18 cellular contexts compared by ENCODE assay signal in the genomic region with DNA sequence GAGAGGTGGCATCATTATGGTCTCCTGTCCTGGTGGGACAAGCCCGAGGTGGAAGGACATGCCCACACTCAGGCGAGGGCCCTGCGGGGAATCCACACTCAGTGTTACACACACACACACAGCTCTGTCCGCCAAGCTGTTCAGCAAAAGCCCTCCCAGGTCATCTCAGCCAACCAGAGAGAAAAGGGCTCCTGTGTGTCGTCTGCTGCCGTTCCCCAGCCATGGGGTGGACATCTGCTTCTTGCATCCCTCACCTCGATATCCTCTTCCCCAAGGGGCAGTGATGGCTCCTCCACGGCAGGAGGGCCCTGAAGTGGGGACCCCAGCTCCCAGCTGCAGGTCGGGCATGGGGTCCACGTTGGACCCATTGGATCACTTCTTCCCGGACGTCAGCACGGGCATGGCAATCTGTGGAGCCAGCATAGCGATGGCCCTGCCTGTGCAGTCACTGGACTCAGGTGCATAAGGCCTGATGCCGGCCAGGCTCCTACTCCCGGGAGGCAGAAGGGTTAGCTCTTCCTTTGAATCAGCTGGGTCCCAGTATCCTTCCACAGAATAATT.
DNase-seq lines count a peak whose midpoint lies in the region; ATAC-seq, FAIRE-seq and TF ChIP-seq lines count a peak whose summit lies in the region.
"Had no signal": no experiment of that assay in that cellular context is flagged by ENCODE, and none has a peak within 500 bp of the region (broad histone marks: within the 10 kb centered on the region; RNA-seq: fewer than 3 reads in every experiment).

No MANE protein-coding gene starts in this region.

- H3K9me3 Mint-ChIP-seq in neural progenitor cell, result no peaks in the 10 kb centered on the region
- peaks cover 2% of the 10 kb centered on the region for H3K9me3 Mint-ChIP-seq in activated CD8-positive, alpha-beta T cell treated with anti-CD3 and anti-CD28 coated beads for 36 hours
- no peaks in the 10 kb centered on the region for H3K9me3 Mint-ChIP-seq in activated T-helper 17 cell treated with anti-CD3 and anti-CD28 coated beads, Interleukin-2, amount 50 U/mL, for 72 hours
- H3K9me3 Mint-ChIP-seq: GM23338 had no signal

- no peak for TF ChIP-seq EP300 in HepG2 (IDR thresholded peaks at IDR 0.05; ENCODE audit: low read depth in 2 of 2, low read length in 2 of 2)
- no peak for TF ChIP-seq EP300 in HepG2 (CRISPR knock-in tag; IDR thresholded peaks at IDR 0.05; ENCODE audit: borderline replicate concordance)
- TF ChIP-seq EP300 in tibial nerve (IDR thresholded peaks at IDR 0.05), result no peak

- intact Hi-C loops in HepG2 (cut with micrococcal nuclease; ENCODE audit: unreplicated experiment), result no loop called here
- intact Hi-C loops in posterior vena cava (cut with DNase I), result no loop called here
- intact Hi-C loops in activated CD8-positive, alpha-beta T cell treated with anti-CD3 and anti-CD28 coated beads for 36 hours (cut with micrococcal nuclease), result no loop called here

- 16% methylated on average over 13 of the region's 16 CpGs for WGBS in HepG2 (ENCODE audit: low lambda C conversion rate)
- WGBS in tibial nerve, 2 donors, result 87% methylated on average over 16 of the region's 16 CpGs

- TF ChIP-seq CTCF in HepG2 (CRISPR knock-in tag; IDR thresholded peaks at IDR 0.05), result no peak
- no peak for TF ChIP-seq CTCF in neural progenitor cell (IDR thresholded peaks at IDR 0.05)
- no peak for TF ChIP-seq CTCF in activated CD8-positive, alpha-beta T cell treated with anti-CD3 and anti-CD28 coated beads for 36 hours (IDR thresholded peaks at IDR 0.05)
- TF ChIP-seq CTCF in tibial nerve (IDR thresholded peaks at IDR 0.05), result no peak

- BruUV-seq in HepG2 (replicated peaks; lab: Mats Ljungman, UMichigan), result no TSS peak

- TF ChIP-seq POLR2A in HepG2 (IDR thresholded peaks at IDR 0.05; ENCODE audit: insufficient read depth in 1 of 2, low read depth in 2 of 2, low read length in 2 of 2) (no peak), tibial nerve (IDR thresholded peaks at IDR 0.05) (no peak)

- H3F3A ChIP-seq in neural progenitor cell (ENCODE audit: low read depth), result no peaks in the 10 kb centered on the region

- in situ Hi-C loops in HepG2 (cut with HindIII; ENCODE audit: extremely low pct_ligation_motif_present, low pct_unique_long_range_greater_than_20kb), result no loop called here

- no peak overlapping the region for H3K4me3 ChIP-seq in HepG2 (replicated peaks in 1 of 3; ENCODE audit: insufficient read depth in 1 of 3, low read depth in 2 of 3, low read length in 3 of 3)
- H3K4me3 ChIP-seq in neural progenitor cell, result no peak overlapping the region
- no peak overlapping the region for H3K4me3 ChIP-seq in tibial nerve
- H3K4me3 ChIP-seq: GM23338 had no signal

- no peak for ATAC-seq in HepG2
- ATAC-seq in activated CD8-positive, alpha-beta T cell treated with anti-CD3 and anti-CD28 coated beads for 36 hours, result no peak
- ATAC-seq in activated T-helper 17 cell treated with anti-CD3 and anti-CD28 coated beads, Interleukin-2, amount 50 U/mL, for 72 hours (replicated peaks), result no peak
- ATAC-seq: GM23338, HCT116 had no signal

- H4K20me1 ChIP-seq in HepG2 (ENCODE audit: insufficient read depth, low read length) (no peaks in the 10 kb centered on the region), neural progenitor cell (ENCODE audit: low read depth) (no peaks in the 10 kb centered on the region)

- H3K79me2 ChIP-seq in HepG2 (ENCODE audit: insufficient read depth, low read length) (no peaks in the 10 kb centered on the region), neural progenitor cell (ENCODE audit: low read depth) (no peaks in the 10 kb centered on the region)

- H3K4me1 ChIP-seq in HepG2 (ENCODE audit: insufficient read depth, low read length) (no peaks in the 10 kb centered on the region), neural progenitor cell (no peaks in the 10 kb centered on the region), tibial nerve (no peaks in the 10 kb centered on the region)

- no peak for DNase-seq in HepG2 (ENCODE audit: low spot score)
- no peak for DNase-seq in neural progenitor cell (ENCODE audit: low spot score)
- peak; percentile 71 for DNase-seq in posterior vena cava (ENCODE audit: low spot score)
- DNase-seq in activated CD8-positive, alpha-beta T cell treated with anti-CD3 and anti-CD28 coated beads for 36 hours, result no peak
- no peak for DNase-seq in tibial nerve (ENCODE audit: low spot score in 2 of 2)
- DNase-seq: C1 segment of cervical spinal cord; Calu3; CD4-positive, alpha-beta memory T cell; COR-L47; DMS53; DMS79 treated with DMSO at 0.1 percent for 48 hours; GF-D8; H9 had no signal

- no peak overlapping the region for H3K4me2 ChIP-seq in HepG2 (ENCODE audit: low read depth, low read length)
- H3K4me2 ChIP-seq in neural progenitor cell, result no peak overlapping the region
- H3K4me2 ChIP-seq: GM23338 had no signal

- H3K36me3 ChIP-seq in HepG2 (replicated peaks in 1 of 2; ENCODE audit: control insufficient read depth in 1 of 2, insufficient read depth in 2 of 2, low read length in 2 of 2) (no peaks in the 10 kb centered on the region), neural progenitor cell (no peaks in the 10 kb centered on the region), tibial nerve (no peaks in the 10 kb centered on the region)

- H3K27me3 ChIP-seq in HepG2 (ENCODE audit: control insufficient read depth in 1 of 2, insufficient read depth in 2 of 2, low read length in 2 of 2) (peaks cover 0 to 20% of the 10 kb centered on the region in 2 experiments; a peak in 3 of 5 replicates), neural progenitor cell (no peaks in the 10 kb centered on the region), tibial nerve (no peaks in the 10 kb centered on the region)

- H2AFZ ChIP-seq in HepG2 (ENCODE audit: low read length) (no peak overlapping the region), neural progenitor cell (replicated peaks) (no peak overlapping the region)
- H2AFZ ChIP-seq: GM23338 had no signal

- no peaks in the 10 kb centered on the region for H3K36me3 Mint-ChIP-seq in neural progenitor cell
- no peaks in the 10 kb centered on the region for H3K36me3 Mint-ChIP-seq in activated CD8-positive, alpha-beta T cell treated with anti-CD3 and anti-CD28 coated beads for 36 hours (ENCODE audit: low read depth)
- no peaks in the 10 kb centered on the region for H3K36me3 Mint-ChIP-seq in activated T-helper 17 cell treated with anti-CD3 and anti-CD28 coated beads, Interleukin-2, amount 50 U/mL, for 72 hours (ENCODE audit: low read depth)
- H3K36me3 Mint-ChIP-seq: CD4-positive, alpha-beta memory T cell had no signal

- no peaks in the 10 kb centered on the region for H3K27me3 Mint-ChIP-seq in neural progenitor cell (ENCODE audit: insufficient read depth, low read depth)
- no peaks in the 10 kb centered on the region for H3K27me3 Mint-ChIP-seq in activated CD8-positive, alpha-beta T cell treated with anti-CD3 and anti-CD28 coated beads for 36 hours
- peaks cover 6% of the 10 kb centered on the region for H3K27me3 Mint-ChIP-seq in activated T-helper 17 cell treated with anti-CD3 and anti-CD28 coated beads, Interleukin-2, amount 50 U/mL, for 72 hours

- no peak overlapping the region for H3K4me3 Mint-ChIP-seq in neural progenitor cell
- no peak overlapping the region for H3K4me3 Mint-ChIP-seq in activated CD8-positive, alpha-beta T cell treated with anti-CD3 and anti-CD28 coated beads for 36 hours
- no peak overlapping the region for H3K4me3 Mint-ChIP-seq in activated T-helper 17 cell treated with anti-CD3 and anti-CD28 coated beads, Interleukin-2, amount 50 U/mL, for 72 hours
- H3K4me3 Mint-ChIP-seq: CD4-positive, alpha-beta memory T cell; GM23338 had no signal

- no peak for FAIRE-seq in HepG2 (lab: Jason Lieb, UNC)
- FAIRE-seq: GM12891, GM18507 had no signal

- H3K9ac ChIP-seq in HepG2 (ENCODE audit: insufficient read depth, low read depth, low read length) (no peak overlapping the region), neural progenitor cell (no peak overlapping the region)

- POLR2A ChIA-PET in HepG2 (lab: Yijun Ruan, JAX), result no interaction called here
- POLR2A ChIA-PET in activated CD8-positive, alpha-beta T cell treated with anti-CD3 and anti-CD28 coated beads for 36 hours (lab: Charles Lee), result no interaction called here

- H3K27ac Mint-ChIP-seq in neural progenitor cell, result peak overlapping the region; percentile 29
- no peak overlapping the region for H3K27ac Mint-ChIP-seq in activated CD8-positive, alpha-beta T cell treated with anti-CD3 and anti-CD28 coated beads for 36 hours
- H3K27ac Mint-ChIP-seq in activated T-helper 17 cell treated with anti-CD3 and anti-CD28 coated beads, Interleukin-2, amount 50 U/mL, for 72 hours, result no peak overlapping the region
- H3K27ac Mint-ChIP-seq: CD4-positive, alpha-beta memory T cell; GM23338; H9 had no signal

- H3K9me3 ChIP-seq in HepG2 (ENCODE audit: low read length) (no peaks in the 10 kb centered on the region), neural progenitor cell (ENCODE audit: low read depth) (no peaks in the 10 kb centered on the region), tibial nerve (no peaks in the 10 kb centered on the region)

- TF ChIP-seq RAD21 in HepG2 (CRISPR knock-in tag; IDR thresholded peaks at IDR 0.05), result no peak

- CTCF ChIA-PET in HepG2 (lab: Yijun Ruan, JAX; ENCODE audit: low intra/inter-chr PET ratio, low total read pairs), result no interaction called here
- CTCF ChIA-PET in activated CD8-positive, alpha-beta T cell treated with anti-CD3 and anti-CD28 coated beads for 36 hours (lab: Charles Lee), result no interaction called here

- no peaks in the 10 kb centered on the region for H3K4me1 Mint-ChIP-seq in neural progenitor cell
- no peaks in the 10 kb centered on the region for H3K4me1 Mint-ChIP-seq in activated CD8-positive, alpha-beta T cell treated with anti-CD3 and anti-CD28 coated beads for 36 hours (ENCODE audit: low read depth)
- H3K4me1 Mint-ChIP-seq in activated T-helper 17 cell treated with anti-CD3 and anti-CD28 coated beads, Interleukin-2, amount 50 U/mL, for 72 hours, result no peaks in the 10 kb centered on the region
- H3K4me1 Mint-ChIP-seq: CD4-positive, alpha-beta memory T cell; GM23338; H9 had no signal

- H3K27ac ChIP-seq in HepG2 (ENCODE audit: extremely low read length, insufficient read depth, low read length), result no peak overlapping the region
- H3K27ac ChIP-seq in neural progenitor cell, result no peak overlapping the region
- H3K27ac ChIP-seq in tibial nerve, result no peak overlapping the region

TF ChIP-seq in HepG2, 621 proteins besides CTCF, POLR2A, EP300 and RAD21:
- TF ChIP-seq NR3C1 (CRISPR knock-in tag; IDR thresholded peaks at IDR 0.05) (0 out of 2 replicates have a peak, but pooled peaks have one; percentile 27), GATA4 (IDR thresholded peaks at IDR 0.05; ENCODE audit: borderline replicate concordance, low read depth) (no peak), RXRB (CRISPR knock-in tag; IDR thresholded peaks at IDR 0.05; ENCODE audit: borderline replicate concordance) (no peak), THYN1 (CRISPR knock-in tag; IDR thresholded peaks at IDR 0.05; ENCODE audit: borderline replicate concordance, low read depth) (no peak)
- TF ChIP-seq, protein P1, sequence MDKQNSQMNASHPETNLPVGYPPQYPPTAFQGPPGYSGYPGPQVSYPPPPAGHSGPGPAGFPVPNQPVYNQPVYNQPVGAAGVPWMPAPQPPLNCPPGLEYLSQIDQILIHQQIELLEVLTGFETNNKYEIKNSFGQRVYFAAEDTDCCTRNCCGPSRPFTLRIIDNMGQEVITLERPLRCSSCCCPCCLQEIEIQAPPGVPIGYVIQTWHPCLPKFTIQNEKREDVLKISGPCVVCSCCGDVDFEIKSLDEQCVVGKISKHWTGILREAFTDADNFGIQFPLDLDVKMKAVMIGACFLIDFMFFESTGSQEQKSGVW (CRISPR knock-in tag; IDR thresholded peaks at IDR 0.05; ENCODE audit: borderline replicate concordance), result no peak
